Comparison of ENCODE assay signal across 31 cellular contexts in genomic region chr1:248164031-248164430, GRCh38. TPM values are rescaled to one million over a fixed set of nuclear protein-coding genes. Genes with fewer than 3 reads are reported as not detected.
"Had no signal": no experiment of that assay in that cellular context is flagged by ENCODE, and none has a peak within 500 bp of the region (broad histone marks: within the 10 kb centered on the region; RNA-seq: fewer than 3 reads in every experiment).

No MANE protein-coding gene starts in this region.

- H3K36me3 ChIP-seq: colonic mucosa, esophagus squamous epithelium, gastrocnemius medialis, heart right ventricle, left ventricle myocardium inferior had no signal

- DNase-seq: colonic mucosa; cortex of kidney; effector CD8-positive, alpha-beta T cell; effector memory CD8-positive, alpha-beta T cell; endodermal cell; erythroblast; esophagus squamous epithelium; foreskin fibroblast; foreskin melanocyte; gastrocnemius medialis; glutamatergic neuron; head of caudate nucleus; heart right ventricle; hippocampal formation; kidney glomerular epithelial cell; left colon; left ventricle myocardium inferior; mammary epithelial cell; mesendoderm; midbrain had no signal

- H3K9me3 ChIP-seq: colonic mucosa, gastrocnemius medialis had no signal

- H3K27ac ChIP-seq: colonic mucosa, epithelial cell of prostate, esophagus squamous epithelium, gastrocnemius medialis, heart right ventricle, left ventricle myocardium inferior had no signal

- ATAC-seq: effector memory CD8-positive, alpha-beta T cell; esophagus mucosa; gastrocnemius medialis; heart right ventricle; left colon; left lobe of liver had no signal

- H3K4me1 ChIP-seq: colonic mucosa, esophagus squamous epithelium, gastrocnemius medialis, heart right ventricle, left ventricle myocardium inferior had no signal

- H3K27me3 ChIP-seq: colonic mucosa, esophagus squamous epithelium, gastrocnemius medialis, heart right ventricle had no signal

- H3K4me3 ChIP-seq: colonic mucosa, esophagus squamous epithelium, gastrocnemius medialis, heart right ventricle, left ventricle myocardium inferior, lung had no signal

RNA-seq across cellular contexts. Expression of gene OR2M2, which starts 10.6 kb away (rescaled TPM):
- total RNA-seq: chondrocyte, colonic mucosa, dermis microvascular lymphatic vessel endothelial cell, endodermal cell, esophagus mucosa, esophagus squamous epithelium, gastrocnemius medialis, glomerular endothelial cell, heart right ventricle, left colon, left lobe of liver, left ventricle myocardium inferior, lower leg skin, lung, mammary epithelial cell, mucosa of gallbladder had no signal
- polyA plus RNA-seq: heart right ventricle, keratinocyte, lung, mammary epithelial cell had no signal

RNA-seq across cellular contexts. Expression of gene OR2M5, which starts 19.1 kb away (rescaled TPM):
- total RNA-seq: chondrocyte, colonic mucosa, dermis microvascular lymphatic vessel endothelial cell, endodermal cell, esophagus mucosa, esophagus squamous epithelium, gastrocnemius medialis, glomerular endothelial cell, heart right ventricle, left colon, left lobe of liver, left ventricle myocardium inferior, lower leg skin, lung, mammary epithelial cell, mononuclear cell, mucosa of gallbladder had no signal
- polyA plus RNA-seq: heart right ventricle, keratinocyte, lung, mammary epithelial cell had no signal

RNA-seq across cellular contexts. Expression of gene OR2M3, which starts 33.0 kb away (rescaled TPM):
- total RNA-seq: chondrocyte, colonic mucosa, dermis microvascular lymphatic vessel endothelial cell, endodermal cell, esophagus mucosa, esophagus squamous epithelium, gastrocnemius medialis, glomerular endothelial cell, heart right ventricle, left colon, left lobe of liver, left ventricle myocardium inferior, lower leg skin, lung, mammary epithelial cell, mononuclear cell, mucosa of gallbladder had no signal
- polyA plus RNA-seq: heart right ventricle, keratinocyte, lung, mammary epithelial cell had no signal
